Comparison of ENCODE assay signal across 1 cellular context in genomic region chr16:30418350-30419181, GRCh38.
TF ChIP-seq lines count a peak whose summit lies in the region.

No MANE protein-coding gene starts in this region.

TF ChIP-seq in HepG2, 621 proteins besides CTCF, POLR2A, EP300 and RAD21:
- TF ChIP-seq ZNF234 (CRISPR knock-in tag; conservative IDR thresholded peaks at IDR 0.05) (no peak), RBFOX2 (IDR thresholded peaks at IDR 0.05; ENCODE audit: low read depth, low read length) (peak; percentile 44; the same call in 1 of the 2 replicates), ZFP36L2 (CRISPR knock-in tag; IDR thresholded peaks at IDR 0.05) (no peak), AGO2 (optimal IDR thresholded peaks at IDR 0.05; ENCODE audit: low read depth, low read length) (peak; percentile 59), ZNF784 (CRISPR knock-in tag; IDR thresholded peaks at IDR 0.05; ENCODE audit: borderline replicate concordance) (no peak), ZSCAN25 (CRISPR knock-in tag; IDR thresholded peaks at IDR 0.05) (no peak), MEIS2 (CRISPR knock-in tag; IDR thresholded peaks at IDR 0.05) (no peak), DRAP1 (CRISPR knock-in tag; IDR thresholded peaks at IDR 0.05) (no peak), NFIB (CRISPR knock-in tag; IDR thresholded peaks at IDR 0.05; ENCODE audit: borderline replicate concordance) (no peak), MAFG (CRISPR knock-in tag; IDR thresholded peaks at IDR 0.05) (no peak), FOXM1 (CRISPR knock-in tag; IDR thresholded peaks at IDR 0.05) (no peak), ZFP90 (CRISPR knock-in tag; IDR thresholded peaks at IDR 0.05; ENCODE audit: borderline replicate concordance) (no peak), ZFP36L1 (CRISPR knock-in tag; IDR thresholded peaks at IDR 0.05) (no peak), PRDM15 (CRISPR knock-in tag; IDR thresholded peaks at IDR 0.05) (no peak)
TF ChIP-seq in HepG2: peak in this region for 2.
